ENCODE assay signal across 8 cellular contexts in the genomic region with DNA sequence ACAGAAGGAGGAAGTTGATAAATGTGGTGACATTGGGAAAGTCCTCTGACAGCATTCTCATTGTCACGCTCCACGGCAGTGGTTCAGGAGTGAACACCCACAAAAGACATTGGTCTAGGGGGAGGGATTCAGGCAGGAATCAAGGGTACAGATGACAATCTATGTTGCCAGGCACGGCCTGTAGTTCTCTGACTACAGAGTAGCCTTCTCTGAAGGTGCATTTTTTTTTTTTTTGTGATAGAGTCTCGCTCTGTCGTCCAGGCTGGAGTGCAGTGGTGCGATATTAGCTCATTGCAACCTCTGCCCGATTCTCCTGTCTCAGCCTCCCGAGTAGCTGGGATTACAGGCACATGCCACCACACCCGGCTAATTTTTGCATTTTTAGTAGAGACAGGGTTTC. TPM values are rescaled to one million over a fixed set of nuclear protein-coding genes. Genes with fewer than 3 reads are reported as not detected.
DNase-seq lines count a peak whose midpoint lies in the region; ATAC-seq and TF ChIP-seq lines count a peak whose summit lies in the region.

No MANE protein-coding gene starts in this region.

- H4K20me1 ChIP-seq in PC-9 (ENCODE audit: insufficient read depth): no peaks in the 10 kb centered on the region

- H3K27me3 ChIP-seq in colonic mucosa (no peaks in the 10 kb centered on the region), PC-9 (ENCODE audit: insufficient read depth, low read depth) (no peaks in the 10 kb centered on the region)

- CTCF ChIA-PET in activated naive CD4-positive, alpha-beta T cell treated with anti-CD3 and anti-CD28 coated beads for 36 hours (lab: Charles Lee): interaction anchor here (0.6 kb wide), 1 partner anchor 712 kb away, joined by 4 read pairs; no protein-coding TSS in a partner anchor
- CTCF ChIA-PET in PC-9 (lab: Charles Lee): no interaction called here

- H3F3A ChIP-seq in PC-9 (ENCODE audit: insufficient read depth, low read depth): no peaks in the 10 kb centered on the region

- H3K9ac ChIP-seq in colonic mucosa (ENCODE audit: low read depth in 2 of 2, low read length in 2 of 2): no peak overlapping the region

- POLR2A ChIA-PET in PC-9 (lab: Charles Lee; ENCODE audit: unreplicated experiment): no interaction called here

- no peak overlapping the region for H3K27ac ChIP-seq in colonic mucosa
- no peak overlapping the region for H3K27ac ChIP-seq in PC-9

- H3K9me2 ChIP-seq in PC-9 (ENCODE audit: insufficient read depth): no peaks in the 10 kb centered on the region

- H3K36me3 ChIP-seq in colonic mucosa: no peaks in the 10 kb centered on the region
- no peaks in the 10 kb centered on the region for H3K36me3 ChIP-seq in PC-9 (ENCODE audit: low read depth)

- no peaks in the 10 kb centered on the region for H3K9me3 Mint-ChIP-seq in activated naive CD4-positive, alpha-beta T cell treated with anti-CD3 and anti-CD28 coated beads for 36 hours

- H3K4me2 ChIP-seq in PC-9: no peak overlapping the region

- H2AFZ ChIP-seq in PC-9: no peak overlapping the region

- peaks cover 2% of the 10 kb centered on the region for H3K27me3 Mint-ChIP-seq in activated naive CD4-positive, alpha-beta T cell treated with anti-CD3 and anti-CD28 coated beads for 36 hours (ENCODE audit: low read depth)

- intact Hi-C loops in activated naive CD4-positive, alpha-beta T cell treated with anti-CD3 and anti-CD28 coated beads for 36 hours (cut with micrococcal nuclease): loop anchor here (1.0 kb wide), 2 partner anchors 8 to 12 kb away; partner anchors contain the start of genes MOB1A and MTHFD2
- intact Hi-C loops in colonic mucosa (cut with DNase I) (no loop called here), PC-9 (cut with micrococcal nuclease; ENCODE audit: unreplicated experiment) (no loop called here)

- peak overlapping the region; percentile 87 for H3K27ac Mint-ChIP-seq in activated naive CD4-positive, alpha-beta T cell treated with anti-CD3 and anti-CD28 coated beads for 36 hours

- no peaks in the 10 kb centered on the region for H3K79me2 ChIP-seq in PC-9 (ENCODE audit: low read depth)

- no peak overlapping the region for H3K4me3 ChIP-seq in colonic mucosa
- no peak overlapping the region for H3K4me3 ChIP-seq in PC-9

- H3K4me3 Mint-ChIP-seq in activated naive CD4-positive, alpha-beta T cell treated with anti-CD3 and anti-CD28 coated beads for 36 hours: no peak overlapping the region

- no peaks in the 10 kb centered on the region for H3K36me3 Mint-ChIP-seq in activated naive CD4-positive, alpha-beta T cell treated with anti-CD3 and anti-CD28 coated beads for 36 hours (ENCODE audit: low read depth)

- H3K4me1 Mint-ChIP-seq in activated naive CD4-positive, alpha-beta T cell treated with anti-CD3 and anti-CD28 coated beads for 36 hours (ENCODE audit: low read depth): peaks cover 23% of the 10 kb centered on the region

- BruUV-seq in PC-9 (replicated peaks; lab: Mats Ljungman, UMichigan): no TSS peak

- H3K4me1 ChIP-seq in colonic mucosa: no peaks in the 10 kb centered on the region
- no peaks in the 10 kb centered on the region for H3K4me1 ChIP-seq in PC-9 (replicated peaks; ENCODE audit: insufficient read depth)

- peak; percentile 84 for DNase-seq in activated naive CD4-positive, alpha-beta T cell treated with anti-CD3 and anti-CD28 coated beads for 36 hours
- DNase-seq in activated naive CD4-positive, alpha-beta T cell (lab: John Stamatoyannopoulos, UW): no peak
- DNase-seq in SKM-1 treated with dmso at 0.1 percent for 144 hours (lab: John Stamatoyannopoulos, UW; ENCODE audit: unreplicated experiment) (peak; percentile 96), kidney tubule cell (ENCODE audit: low spot score) (peak; percentile 61), NCI-H1694 (lab: John Stamatoyannopoulos, UW) (no peak), colonic mucosa (no peak), PC-9 (no peak)

- peak; percentile 45 for ATAC-seq in HG03025 (IDR thresholded peaks at IDR 0.05; ENCODE audit: low FRiP score, unreplicated experiment)

- TF ChIP-seq CTCF in colonic mucosa (IDR thresholded peaks at IDR 0.05): no peak
- TF ChIP-seq CTCF in PC-9 (conservative IDR thresholded peaks at IDR 0.05): no peak

- H3K9me3 ChIP-seq in colonic mucosa: no peaks in the 10 kb centered on the region
- H3K9me3 ChIP-seq in PC-9 (ENCODE audit: insufficient read depth, low read depth): no peaks in the 10 kb centered on the region

RNA-seq across cellular contexts. Expression of gene MOB1A, which starts 7.4 kb away (rescaled TPM):
- total RNA-seq in activated naive CD4-positive, alpha-beta T cell treated with anti-CD3 and anti-CD28 coated beads for 36 hours: 100 to 1,000 TPM; 129 to 131 TPM
- 100 to 1,000 TPM; 124 to 160 TPM for total RNA-seq in colonic mucosa
- total RNA-seq in PC-9 (2021): 138 and 143 TPM in 2 replicates

RNA-seq across cellular contexts. Expression of gene MTHFD2, which starts 12.4 kb away (rescaled TPM):
- 100 to 1,000 TPM; 683 to 692 TPM for total RNA-seq in activated naive CD4-positive, alpha-beta T cell treated with anti-CD3 and anti-CD28 coated beads for 36 hours
- total RNA-seq in colonic mucosa (10 to 100 TPM; 44.9 to 89.2 TPM), PC-9 (2021) (192 and 197 TPM in 2 replicates)

RNA-seq across cellular contexts. Expression of gene BOLA3, which starts 38.3 kb away (rescaled TPM):
- total RNA-seq in activated naive CD4-positive, alpha-beta T cell treated with anti-CD3 and anti-CD28 coated beads for 36 hours: 100 to 1,000 TPM; 103 to 112 TPM
- total RNA-seq in colonic mucosa (10 to 100 TPM; 44.8 to 95.1 TPM), PC-9 (2021) (28.2 and 30.4 TPM in 2 replicates)

Comparison
In these comparisons a context has a peak if more than half of its experiments do, and no peak if none do; other contexts are left out.
1. DNase-seq: peak in activated naive CD4-positive, alpha-beta T cell treated with anti-CD3 and anti-CD28 coated beads for 36 hours (single experiment), SKM-1 treated with dmso at 0.1 percent for 144 hours (single experiment) and kidney tubule cell (single experiment); none in activated naive CD4-positive, alpha-beta T cell (0 of 4), NCI-H1694 (single experiment), colonic mucosa (single experiment) and PC-9 (0 of 2).